9 cellular contexts compared by ENCODE assay signal in the genomic region with DNA sequence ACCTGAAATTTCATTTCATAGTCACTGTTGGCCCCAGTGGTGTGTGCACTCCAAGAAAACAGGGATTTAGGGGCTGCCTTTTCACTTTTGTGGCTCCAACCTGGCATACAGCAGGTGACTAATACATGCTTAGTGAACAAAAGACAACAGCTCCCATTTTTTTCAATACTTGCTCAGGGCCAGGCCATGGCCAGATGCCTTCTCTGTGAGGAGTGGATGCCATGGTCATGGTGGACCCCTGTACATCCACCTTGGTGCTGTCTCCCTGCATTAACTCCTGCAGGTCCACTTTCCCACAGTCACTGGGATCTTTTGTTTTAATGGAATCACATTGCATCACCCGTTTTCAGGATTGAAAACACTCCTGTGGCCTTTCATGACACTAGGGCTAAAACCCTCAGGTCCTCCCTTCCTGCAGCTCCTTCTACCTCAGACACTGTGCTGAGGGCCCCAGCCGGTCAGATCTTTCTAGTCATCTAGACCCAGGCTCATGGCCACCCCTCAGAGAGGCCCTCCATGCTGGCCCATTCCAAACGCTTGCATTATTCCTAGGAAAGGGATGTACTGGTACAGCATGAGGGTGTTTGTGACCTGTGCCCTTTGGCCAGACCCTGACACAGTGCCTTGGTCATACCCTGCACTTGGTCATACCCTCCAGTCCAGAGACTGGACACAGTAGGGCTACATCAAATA. TPM values are rescaled to one million over a fixed set of nuclear protein-coding genes. Genes with fewer than 3 reads are reported as not detected.
A peak's percentile ranks its signal among the peaks of the same experiment; 100 is the strongest.
DNase-seq lines count a peak whose midpoint lies in the region; ATAC-seq and TF ChIP-seq lines count a peak whose summit lies in the region.
"Had no signal": no experiment of that assay in that cellular context is flagged by ENCODE, and none has a peak within 500 bp of the region (broad histone marks: within the 10 kb centered on the region; RNA-seq: fewer than 3 reads in every experiment).

No MANE protein-coding gene starts in this region.

- intact Hi-C loops in esophagus muscularis mucosa (cut with DNase I) = no loop called here

- peaks cover 14% of the 10 kb centered on the region for H3K4me1 Mint-ChIP-seq in progenitor cell of endocrine pancreas (ENCODE audit: low read depth)

- no peak for DNase-seq in GM06990 (ENCODE audit: extremely low read depth, insufficient read length)
- DNase-seq in RKO (ENCODE audit: low spot score) = peak; percentile 38
- DNase-seq in esophagus muscularis mucosa (ENCODE audit: extremely low spot score) = no peak
- no peak for DNase-seq in progenitor cell of endocrine pancreas (ENCODE audit: low spot score, unreplicated experiment)
- DNase-seq in NCI-H748 treated with DMSO at 0.1 percent for 48 hours (lab: John Stamatoyannopoulos, UW) = no peak
- DNase-seq in NCI-H1092 treated with DMSO at 0.1 percent for 48 hours (lab: John Stamatoyannopoulos, UW) = no peak
- DNase-seq: NCI-H187 treated with DMSO at 0.1 percent for 48 hours had no signal

- ATAC-seq in HG02981 (IDR thresholded peaks at IDR 0.05; ENCODE audit: unreplicated experiment) = no peak
- no peak for ATAC-seq in GM18870 (IDR thresholded peaks at IDR 0.05; ENCODE audit: unreplicated experiment)

- TF ChIP-seq EP300 in esophagus muscularis mucosa (IDR thresholded peaks at IDR 0.05) = no peak

- H3K36me3 Mint-ChIP-seq in progenitor cell of endocrine pancreas (ENCODE audit: insufficient read depth) = peaks cover 4% of the 10 kb centered on the region

- TF ChIP-seq CTCF in GM06990 (IDR thresholded peaks at IDR 0.05; ENCODE audit: insufficient read depth, low read length, poor library complexity, severe bottlenecking) = no peak
- TF ChIP-seq CTCF in esophagus muscularis mucosa (IDR thresholded peaks at IDR 0.05) = no peak
- TF ChIP-seq CTCF in progenitor cell of endocrine pancreas (IDR thresholded peaks at IDR 0.05; ENCODE audit: unreplicated experiment) = no peak

- WGBS in esophagus muscularis mucosa = 66% methylated on average over 3 of the region's 3 CpGs

- no peaks in the 10 kb centered on the region for H3K27me3 Mint-ChIP-seq in progenitor cell of endocrine pancreas

- H3K4me3 Mint-ChIP-seq in progenitor cell of endocrine pancreas (ENCODE audit: low read depth) = peak overlapping the region; percentile 96

- H3K9me3 ChIP-seq in esophagus muscularis mucosa = no peaks in the 10 kb centered on the region

- TF ChIP-seq POLR2A in esophagus muscularis mucosa (IDR thresholded peaks at IDR 0.05; ENCODE audit: low read depth) = no peak

- no peaks in the 10 kb centered on the region for H3K9me3 Mint-ChIP-seq in progenitor cell of endocrine pancreas (ENCODE audit: low read depth)

- peak overlapping the region; percentile 83 for H3K27ac Mint-ChIP-seq in progenitor cell of endocrine pancreas

- H3K27me3 ChIP-seq in GM06990 (replicated peaks; ENCODE audit: control insufficient read depth, insufficient read depth, low read length) (no peaks in the 10 kb centered on the region), esophagus muscularis mucosa (no peaks in the 10 kb centered on the region)

- peaks cover 16 to 38% (median 28%) of the 10 kb centered on the region in 4 donors for H3K4me1 ChIP-seq in esophagus muscularis mucosa

- peak overlapping the region in 3 of 4 donors; percentile 81 to 87 (median 84) for H3K27ac ChIP-seq in esophagus muscularis mucosa (replicated peaks in 1 of 4)

- peak overlapping the region; percentile 78 for H3K4me3 ChIP-seq in GM06990 (replicated peaks; ENCODE audit: low read depth, low read length)
- peak overlapping the region; percentile 79 to 89 (median 84) for H3K4me3 ChIP-seq in esophagus muscularis mucosa

- H3K36me3 ChIP-seq in GM06990 (ENCODE audit: control insufficient read depth, insufficient read depth, low read length) = peaks cover 4% of the 10 kb centered on the region
- H3K36me3 ChIP-seq in esophagus muscularis mucosa = peaks cover 4 to 27% (median 16%) of the 10 kb centered on the region in 4 donors

RNA-seq across cellular contexts. Expression of gene TMEM147, which starts 1.2 kb away (rescaled TPM):
- total RNA-seq in esophagus muscularis mucosa (100 to 1,000 TPM in 2 of 4 donors, 10 to 100 TPM in 2; 47.3 to 109 (median 91.6) TPM), progenitor cell of endocrine pancreas (94.2 and 95.2 TPM in 2 replicates)

RNA-seq across cellular contexts. Expression of gene GAPDHS, which starts 11.0 kb away (rescaled TPM):
- total RNA-seq in esophagus muscularis mucosa (not detected), progenitor cell of endocrine pancreas (not detected in 2 replicates)

RNA-seq across cellular contexts. Expression of gene SBSN, which starts 16.1 kb away (rescaled TPM):
- total RNA-seq in esophagus muscularis mucosa (not detected), progenitor cell of endocrine pancreas (0.16 and 0.24 TPM in 2 replicates)

RNA-seq across cellular contexts. Expression of gene ATP4A, which starts 19.2 kb away (rescaled TPM):
- total RNA-seq in esophagus muscularis mucosa (not detected), progenitor cell of endocrine pancreas (0.18 TPM in 1 of 2 replicates, not detected in the other)

RNA-seq across cellular contexts. Expression of gene DMKN, which starts 30.8 kb away (rescaled TPM):
- total RNA-seq in esophagus muscularis mucosa (1 to 10 TPM; 1.7 to 5.5 (median 3.8) TPM), progenitor cell of endocrine pancreas (201 and 213 TPM in 2 replicates)
